Comparison of ENCODE assay signal across 13 cellular contexts in genomic region chr12:11793896-11794295, GRCh38.
A peak's percentile ranks its signal among the peaks of the same experiment; 100 is the strongest.
DNase-seq lines count a peak whose midpoint lies in the region; ATAC-seq and TF ChIP-seq lines count a peak whose summit lies in the region.
"Had no signal": no experiment of that assay in that cellular context is flagged by ENCODE, and none has a peak within 500 bp of the region (broad histone marks: within the 10 kb centered on the region; RNA-seq: fewer than 3 reads in every experiment).

No MANE protein-coding gene starts in this region.

- ATAC-seq in sciatic nerve (peak; percentile 17), HG03280 (IDR thresholded peaks at IDR 0.05; ENCODE audit: unreplicated experiment) (no peak), HG03354 (IDR thresholded peaks at IDR 0.05; ENCODE audit: poor library complexity, severe bottlenecking, unreplicated experiment) (no peak)
- no peak for ATAC-seq in activated CD8-positive, alpha-beta T cell treated with anti-CD3 and anti-CD28 coated beads for 36 hours

- CTCF ChIA-PET in activated CD8-positive, alpha-beta T cell treated with anti-CD3 and anti-CD28 coated beads for 36 hours (lab: Charles Lee), result interaction anchor here (1.0 to 1.8 kb wide), 2 partner anchors 9 to 14 kb away, joined by 3 to 5 read pairs; no protein-coding TSS in a partner anchor

- peak overlapping the region; percentile 50 for H3K4me3 Mint-ChIP-seq in chondrocyte (ENCODE audit: unreplicated experiment)
- no peak overlapping the region for H3K4me3 Mint-ChIP-seq in activated CD8-positive, alpha-beta T cell treated with anti-CD3 and anti-CD28 coated beads for 36 hours
- H3K4me3 Mint-ChIP-seq: activated T-helper 1 cell treated with anti-CD3 and anti-CD28 coated beads, Interleukin-12 subunit alpha, Interleukin-12 subunit beta, Interleukin-2, Interleukin-4 antibody, amounts not matched to agents 30 ng/mL and 10 ng/mL and 1 ng/mL, durations not matched to agents 14 hours and 24 hours and 36 hours had no signal

- DNase-seq in EH (ENCODE audit: low read depth) (peak; percentile 56), chondrocyte (ENCODE audit: low spot score) (no peak), sciatic nerve (ENCODE audit: low spot score) (no peak), HPDE6-E6E7 (ENCODE audit: extremely low spot score) (no peak)
- DNase-seq in activated CD8-positive, alpha-beta T cell treated with anti-CD3 and anti-CD28 coated beads for 36 hours, result no peak
- DNase-seq: DMS53, GM23248, NCI-H1694 treated with DMSO at 0.1 percent for 48 hours, SW 1271 had no signal

- peaks cover 4% of the 10 kb centered on the region for H3K36me3 Mint-ChIP-seq in chondrocyte (ENCODE audit: low read depth)
- peaks cover 10% of the 10 kb centered on the region for H3K36me3 Mint-ChIP-seq in activated CD8-positive, alpha-beta T cell treated with anti-CD3 and anti-CD28 coated beads for 36 hours (ENCODE audit: low read depth)

- no peaks in the 10 kb centered on the region for H3K9me3 Mint-ChIP-seq in chondrocyte (ENCODE audit: low read depth)
- no peaks in the 10 kb centered on the region for H3K9me3 Mint-ChIP-seq in activated CD8-positive, alpha-beta T cell treated with anti-CD3 and anti-CD28 coated beads for 36 hours
- H3K9me3 Mint-ChIP-seq: activated T-helper 1 cell treated with anti-CD3 and anti-CD28 coated beads, Interleukin-12 subunit alpha, Interleukin-12 subunit beta, Interleukin-2, Interleukin-4 antibody, amounts not matched to agents 30 ng/mL and 10 ng/mL and 1 ng/mL, durations not matched to agents 14 hours and 24 hours and 36 hours had no signal

- H3K27ac ChIP-seq in layer of hippocampus (ENCODE audit: low read depth, low read length), result peak overlapping the region; percentile 56
- H3K27ac ChIP-seq: GM23248 had no signal

- intact Hi-C loops in sciatic nerve (cut with DNase I), result no loop called here
- intact Hi-C loops in activated CD8-positive, alpha-beta T cell treated with anti-CD3 and anti-CD28 coated beads for 36 hours (cut with micrococcal nuclease), result no loop called here

- H3K27me3 ChIP-seq in layer of hippocampus (ENCODE audit: control insufficient read depth, insufficient read depth, low read length), result no peaks in the 10 kb centered on the region

- H3K27me3 Mint-ChIP-seq in chondrocyte (ENCODE audit: low read depth), result no peaks in the 10 kb centered on the region
- H3K27me3 Mint-ChIP-seq in activated CD8-positive, alpha-beta T cell treated with anti-CD3 and anti-CD28 coated beads for 36 hours, result no peaks in the 10 kb centered on the region

- H3K4me1 Mint-ChIP-seq in chondrocyte (ENCODE audit: low read depth), result peaks cover 68% of the 10 kb centered on the region
- peaks cover 13% of the 10 kb centered on the region for H3K4me1 Mint-ChIP-seq in activated CD8-positive, alpha-beta T cell treated with anti-CD3 and anti-CD28 coated beads for 36 hours (ENCODE audit: low read depth)

- no peak for TF ChIP-seq CTCF in chondrocyte (IDR thresholded peaks at IDR 0.05)
- TF ChIP-seq CTCF in activated CD8-positive, alpha-beta T cell treated with anti-CD3 and anti-CD28 coated beads for 36 hours (IDR thresholded peaks at IDR 0.05), result no peak

- peak overlapping the region; percentile 92 for H3K27ac Mint-ChIP-seq in chondrocyte (ENCODE audit: unreplicated experiment)
- no peak overlapping the region for H3K27ac Mint-ChIP-seq in activated CD8-positive, alpha-beta T cell treated with anti-CD3 and anti-CD28 coated beads for 36 hours
- H3K27ac Mint-ChIP-seq: activated T-helper 1 cell treated with anti-CD3 and anti-CD28 coated beads, Interleukin-12 subunit alpha, Interleukin-12 subunit beta, Interleukin-2, Interleukin-4 antibody, amounts not matched to agents 30 ng/mL and 10 ng/mL and 1 ng/mL, durations not matched to agents 14 hours and 24 hours and 36 hours had no signal

- POLR2A ChIA-PET in activated CD8-positive, alpha-beta T cell treated with anti-CD3 and anti-CD28 coated beads for 36 hours (lab: Charles Lee), result interaction anchor here (0.8 to 1.8 kb wide), 2 partner anchors 9 to 11 kb away, joined by 3 to 5 read pairs; no protein-coding TSS in a partner anchor
